In genomic region chr5:9294793-9295465, GRCh38 we compare ENCODE assay signal across 27 cellular contexts.
"Had no signal": no experiment of that assay in that cellular context is flagged by ENCODE, and none has a peak within 500 bp of the region (broad histone marks: within the 10 kb centered on the region; RNA-seq: fewer than 3 reads in every experiment).

No MANE protein-coding gene starts in this region.

- H3K27me3 ChIP-seq: SJSA1 had no signal

- H3K27me3 Mint-ChIP-seq: activated CD4-positive, alpha-beta memory T cell treated with anti-CD3 and anti-CD28 coated beads, Interleukin-2, amount 10 ng/mL, durations not matched to agents 7 days and 5 days; activated CD4-positive, alpha-beta T cell treated with anti-CD3 and anti-CD28 coated beads for 36 hours; activated naive CD8-positive, alpha-beta T cell; activated T-helper 17 cell treated with anti-CD3 and anti-CD28 coated beads, Interleukin-2, amount 50 U/mL, for 72 hours; brain; central memory CD8-positive, alpha-beta T cell had no signal

- H3K4me3 Mint-ChIP-seq: activated CD4-positive, alpha-beta memory T cell treated with anti-CD3 and anti-CD28 coated beads, Interleukin-2, amount 10 ng/mL, durations not matched to agents 7 days and 5 days; activated CD4-positive, alpha-beta T cell treated with anti-CD3 and anti-CD28 coated beads for 36 hours; activated naive CD4-positive, alpha-beta T cell treated with anti-CD3 and anti-CD28 coated beads for 36 hours; activated naive CD8-positive, alpha-beta T cell; activated T-helper 17 cell treated with anti-CD3 and anti-CD28 coated beads, Interleukin-2, amount 50 U/mL, for 72 hours; brain; central memory CD8-positive, alpha-beta T cell; T-helper 1 cell treated with Interleukin-12 subunit alpha and Interleukin-12 subunit beta and Interleukin-4 antibody, amounts not matched to agents 30 μg/mL and 1 μg/mL, for 36 hours had no signal

- H3K4me3 ChIP-seq: SJSA1 had no signal

- H3K4me1 Mint-ChIP-seq: activated CD4-positive, alpha-beta memory T cell treated with anti-CD3 and anti-CD28 coated beads, Interleukin-2, amount 10 ng/mL, durations not matched to agents 7 days and 5 days; activated CD4-positive, alpha-beta T cell treated with anti-CD3 and anti-CD28 coated beads for 36 hours; activated T-helper 17 cell treated with anti-CD3 and anti-CD28 coated beads, Interleukin-2, amount 50 U/mL, for 72 hours; central memory CD8-positive, alpha-beta T cell had no signal

- H3K27ac ChIP-seq: SJSA1 had no signal

- H3K4me1 ChIP-seq: SJSA1 had no signal

- ATAC-seq: activated CD4-positive, alpha-beta T cell treated with anti-CD3 and anti-CD28 coated beads for 36 hours; activated T-helper 17 cell treated with anti-CD3 and anti-CD28 coated beads, Interleukin-2, amount 50 U/mL, for 72 hours; PC-3 had no signal

- H3K36me3 Mint-ChIP-seq: activated naive CD8-positive, alpha-beta T cell had no signal

- H3K27ac Mint-ChIP-seq: activated CD4-positive, alpha-beta memory T cell treated with anti-CD3 and anti-CD28 coated beads, Interleukin-2, amount 10 ng/mL, durations not matched to agents 7 days and 5 days; activated CD4-positive, alpha-beta T cell treated with anti-CD3 and anti-CD28 coated beads for 36 hours; activated naive CD4-positive, alpha-beta T cell treated with anti-CD3 and anti-CD28 coated beads for 36 hours; activated naive CD8-positive, alpha-beta T cell; activated T-helper 17 cell treated with anti-CD3 and anti-CD28 coated beads, Interleukin-2, amount 50 U/mL, for 72 hours; brain; T-helper 1 cell treated with Interleukin-12 subunit alpha and Interleukin-12 subunit beta and Interleukin-4 antibody, amounts not matched to agents 30 μg/mL and 1 μg/mL, for 36 hours had no signal

- DNase-seq: activated CD4-positive, alpha-beta memory T cell treated with anti-CD3 and anti-CD28 coated beads, Interleukin-2, amount 10 ng/mL, durations not matched to agents 7 days and 5 days; activated CD4-positive, alpha-beta T cell treated with anti-CD3 and anti-CD28 coated beads for 36 hours; activated CD4-positive, alpha-beta T cell treated with anti-CD3 and anti-CD28 coated beads, Interleukin-2, amount 50 U/mL, for 1 hour; activated CD4-positive, CD25-positive, alpha-beta regulatory T cell; activated gamma-delta T cell; activated naive CD4-positive, alpha-beta T cell treated with anti-CD3 and anti-CD28 coated beads for 36 hours; activated T-cell treated with anti-CD3 and anti-CD28 coated beads for 4 hours; activated T-cell treated with anti-CD3 and anti-CD28 coated beads, Interleukin-2, amount 50 U/mL, for 48 hours; amygdala; Karpas-422; MM.1S; NCI-H1105 treated with DMSO at 0.1 percent for 48 hours; NCI-H1436 treated with DMSO at 0.1 percent for 48 hours; NCI-H187; NCI-H2081; NCI-H510A treated with DMSO at 0.1 percent for 48 hours; NCI-H69; NK-92 treated with Interleukin-12 subunit alpha and Interleukin-12 subunit beta, amount 100 ng/mL, for 24 hours; PC-3; SHP77; T-helper 9 cell had no signal

- H3K9me3 ChIP-seq: SJSA1 had no signal

- H3K36me3 ChIP-seq: SJSA1 had no signal
